Comparison of ENCODE assay signal across 15 cellular contexts in genomic region chr1:234520908-234521801, GRCh38. TPM values are rescaled to one million over a fixed set of nuclear protein-coding genes. Genes with fewer than 3 reads are reported as not detected.
DNase-seq lines count a peak whose midpoint lies in the region; ATAC-seq and TF ChIP-seq lines count a peak whose summit lies in the region.
"Had no signal": no experiment of that assay in that cellular context is flagged by ENCODE, and none has a peak within 500 bp of the region (broad histone marks: within the 10 kb centered on the region; RNA-seq: fewer than 3 reads in every experiment).

No MANE protein-coding gene starts in this region.

- DNase-seq in heart right ventricle: no peak
- no peak for DNase-seq in Right ventricle myocardium superior
- no peak for DNase-seq in activated CD8-positive, alpha-beta T cell treated with anti-CD3 and anti-CD28 coated beads for 36 hours
- DNase-seq in lower lobe of right lung: no peak
- no peak for DNase-seq in T-helper 2 cell treated with Interferon-gamma antibody and Interleukin-4, amounts not matched to agents 5 μg/mL and 100 μg/mL, for 36 hours (ENCODE audit: low spot score)
- no peak for DNase-seq in SK-N-DZ (ENCODE audit: low spot score)
- DNase-seq: activated CD4-positive, alpha-beta T cell treated with anti-CD3 and anti-CD28 coated beads, Interleukin-2, amount 10 ng/mL, durations not matched to agents 7 days and 5 days; DMS53; H7; NCI-H2081 treated with DMSO at 0.1 percent for 48 hours; NCI-H748 treated with DMSO at 0.1 percent for 48 hours; T-helper 2 cell had no signal

- peaks cover 11 to 87% (median 55%) of the 10 kb centered on the region in 9 donors for H3K4me1 ChIP-seq in heart right ventricle
- H3K4me1 ChIP-seq in lower lobe of right lung: peaks cover 55% of the 10 kb centered on the region
- H3K4me1 ChIP-seq in stomach smooth muscle (ENCODE audit: control insufficient read depth, insufficient read depth, low read length): peaks cover 18% of the 10 kb centered on the region

- H3K9me3 ChIP-seq in heart right ventricle (no peaks in the 10 kb centered on the region), lower lobe of right lung (no peaks in the 10 kb centered on the region), stomach smooth muscle (ENCODE audit: control insufficient read depth in 2 of 2, low read length in 2 of 2) (no peaks in the 10 kb centered on the region)
- H3K9me3 ChIP-seq: suprapubic skin had no signal

- H3K36me3 ChIP-seq in heart right ventricle (no peaks in the 10 kb centered on the region), lower lobe of right lung (no peaks in the 10 kb centered on the region), stomach smooth muscle (ENCODE audit: control insufficient read depth in 2 of 2, insufficient read depth in 2 of 2, low read length in 2 of 2) (no peaks in the 10 kb centered on the region)
- H3K36me3 ChIP-seq: suprapubic skin had no signal

- CTCF ChIA-PET in activated CD8-positive, alpha-beta T cell treated with anti-CD3 and anti-CD28 coated beads for 36 hours (lab: Charles Lee): interaction anchor here (0.9 to 2.1 kb wide), 3 partner anchors 9 to 22 kb away, joined by 3 to 6 read pairs (median 5); no protein-coding TSS in a partner anchor

- peak overlapping the region; percentile 47 to 94 (median 83) for H3K27ac ChIP-seq in heart right ventricle
- H3K27ac ChIP-seq in lower lobe of right lung: peak overlapping the region; percentile 88
- H3K27ac ChIP-seq in stomach smooth muscle (ENCODE audit: low read length): peak overlapping the region; percentile 42
- H3K27ac ChIP-seq: suprapubic skin had no signal

- H3K4me3 ChIP-seq in heart right ventricle (no peak overlapping the region), lower lobe of right lung (no peak overlapping the region), stomach smooth muscle (ENCODE audit: low read length in 2 of 2) (no peak overlapping the region)
- H3K4me3 ChIP-seq: suprapubic skin had no signal

- peak overlapping the region; percentile 62 for H3K27ac Mint-ChIP-seq in activated CD8-positive, alpha-beta T cell treated with anti-CD3 and anti-CD28 coated beads for 36 hours
- H3K27ac Mint-ChIP-seq in T-helper 2 cell treated with Interferon-gamma antibody and Interleukin-4, amounts not matched to agents 5 μg/mL and 100 μg/mL, for 36 hours: no peak overlapping the region
- H3K27ac Mint-ChIP-seq: activated CD4-positive, alpha-beta T cell treated with anti-CD3 and anti-CD28 coated beads, Interleukin-2, amount 10 ng/mL, durations not matched to agents 7 days and 5 days had no signal

- TF ChIP-seq CTCF in heart right ventricle (IDR thresholded peaks at IDR 0.05) (no peak), lower lobe of right lung (IDR thresholded peaks at IDR 0.05) (no peak)
- TF ChIP-seq CTCF in activated CD8-positive, alpha-beta T cell treated with anti-CD3 and anti-CD28 coated beads for 36 hours (IDR thresholded peaks at IDR 0.05): no peak

- H3K4me1 Mint-ChIP-seq in activated CD8-positive, alpha-beta T cell treated with anti-CD3 and anti-CD28 coated beads for 36 hours (ENCODE audit: low read depth): peaks cover 27% of the 10 kb centered on the region
- peaks cover 29% of the 10 kb centered on the region for H3K4me1 Mint-ChIP-seq in T-helper 2 cell treated with Interferon-gamma antibody and Interleukin-4, amounts not matched to agents 5 μg/mL and 100 μg/mL, for 36 hours (ENCODE audit: low read depth)

- 68 to 72% methylated on average over 6 of the region's 6 CpGs for WGBS in heart right ventricle, 2 donors

- H3K4me3 Mint-ChIP-seq in activated CD8-positive, alpha-beta T cell treated with anti-CD3 and anti-CD28 coated beads for 36 hours: no peak overlapping the region
- H3K4me3 Mint-ChIP-seq in T-helper 2 cell treated with Interferon-gamma antibody and Interleukin-4, amounts not matched to agents 5 μg/mL and 100 μg/mL, for 36 hours: no peak overlapping the region
- H3K4me3 Mint-ChIP-seq: activated CD4-positive, alpha-beta T cell treated with anti-CD3 and anti-CD28 coated beads, Interleukin-2, amount 10 ng/mL, durations not matched to agents 7 days and 5 days had no signal

- intact Hi-C loops in heart right ventricle (cut with DNase I) (no loop called here), Right ventricle myocardium superior (cut with DNase I) (no loop called here), lower lobe of right lung (cut with DNase I) (no loop called here)
- intact Hi-C loops in activated CD8-positive, alpha-beta T cell treated with anti-CD3 and anti-CD28 coated beads for 36 hours (cut with micrococcal nuclease): no loop called here

- no peaks in the 10 kb centered on the region for H3K36me3 Mint-ChIP-seq in activated CD8-positive, alpha-beta T cell treated with anti-CD3 and anti-CD28 coated beads for 36 hours (ENCODE audit: low read depth)
- no peaks in the 10 kb centered on the region for H3K36me3 Mint-ChIP-seq in T-helper 2 cell treated with Interferon-gamma antibody and Interleukin-4, amounts not matched to agents 5 μg/mL and 100 μg/mL, for 36 hours (ENCODE audit: low read depth)

- no peak overlapping the region for H3K9ac ChIP-seq in stomach smooth muscle (ENCODE audit: low read length in 2 of 2)

- no peak for ATAC-seq in heart right ventricle
- ATAC-seq in Right ventricle myocardium superior (ENCODE audit: poor library complexity): no peak
- no peak for ATAC-seq in activated CD8-positive, alpha-beta T cell treated with anti-CD3 and anti-CD28 coated beads for 36 hours
- no peak for ATAC-seq in lower lobe of right lung
- ATAC-seq in GM21381 (IDR thresholded peaks at IDR 0.05; ENCODE audit: unreplicated experiment): no peak

- no peaks in the 10 kb centered on the region for H3K9me3 Mint-ChIP-seq in activated CD8-positive, alpha-beta T cell treated with anti-CD3 and anti-CD28 coated beads for 36 hours
- H3K9me3 Mint-ChIP-seq in T-helper 2 cell treated with Interferon-gamma antibody and Interleukin-4, amounts not matched to agents 5 μg/mL and 100 μg/mL, for 36 hours: no peaks in the 10 kb centered on the region
- H3K9me3 Mint-ChIP-seq: activated CD4-positive, alpha-beta T cell treated with anti-CD3 and anti-CD28 coated beads, Interleukin-2, amount 10 ng/mL, durations not matched to agents 7 days and 5 days had no signal

- POLR2A ChIA-PET in activated CD8-positive, alpha-beta T cell treated with anti-CD3 and anti-CD28 coated beads for 36 hours (lab: Charles Lee): interaction anchor here (0.7 to 1.5 kb wide), 3 partner anchors 16 to 43 kb away, joined by 3 to 5 read pairs (median 4); partner anchors contain the start of gene TARBP1

- H3K27me3 Mint-ChIP-seq in activated CD8-positive, alpha-beta T cell treated with anti-CD3 and anti-CD28 coated beads for 36 hours: peaks cover 5% of the 10 kb centered on the region
- no peaks in the 10 kb centered on the region for H3K27me3 Mint-ChIP-seq in T-helper 2 cell treated with Interferon-gamma antibody and Interleukin-4, amounts not matched to agents 5 μg/mL and 100 μg/mL, for 36 hours (ENCODE audit: low read depth)

- H3K27me3 ChIP-seq in heart right ventricle (no peaks in the 10 kb centered on the region), lower lobe of right lung (ENCODE audit: low read depth) (no peaks in the 10 kb centered on the region), stomach smooth muscle (ENCODE audit: control insufficient read depth in 1 of 2, insufficient read depth in 2 of 2, low read length in 2 of 2) (no peaks in the 10 kb centered on the region)
- H3K27me3 ChIP-seq: suprapubic skin had no signal

RNA-seq across cellular contexts. Expression of gene TARBP1, which starts 42.2 kb away (rescaled TPM):
- total RNA-seq in heart right ventricle (10 to 100 TPM in 3 of 10 donors, 1 to 10 TPM in 7; 6.9 to 11.7 (median 9.0) TPM), Right ventricle myocardium superior (9.2 TPM), lower lobe of right lung (24.6 TPM)
- polyA plus RNA-seq in heart right ventricle: 10 to 100 TPM in 1 of 2 donors, 1 to 10 TPM in 1; 4.6 to 49.9 TPM
- total RNA-seq in activated CD8-positive, alpha-beta T cell treated with anti-CD3 and anti-CD28 coated beads for 36 hours: 10 to 100 TPM; 53.9 to 61.3 TPM
- 13.9 and 15.3 TPM in 2 replicates for polyA plus RNA-seq in SK-N-DZ (2014; cell fraction: cytosol; rRNA removed)
- 68.8 and 95.8 TPM in 2 replicates for polyA plus RNA-seq in SK-N-DZ (2014; cell fraction: nucleus; rRNA removed)
